In the genomic region with DNA sequence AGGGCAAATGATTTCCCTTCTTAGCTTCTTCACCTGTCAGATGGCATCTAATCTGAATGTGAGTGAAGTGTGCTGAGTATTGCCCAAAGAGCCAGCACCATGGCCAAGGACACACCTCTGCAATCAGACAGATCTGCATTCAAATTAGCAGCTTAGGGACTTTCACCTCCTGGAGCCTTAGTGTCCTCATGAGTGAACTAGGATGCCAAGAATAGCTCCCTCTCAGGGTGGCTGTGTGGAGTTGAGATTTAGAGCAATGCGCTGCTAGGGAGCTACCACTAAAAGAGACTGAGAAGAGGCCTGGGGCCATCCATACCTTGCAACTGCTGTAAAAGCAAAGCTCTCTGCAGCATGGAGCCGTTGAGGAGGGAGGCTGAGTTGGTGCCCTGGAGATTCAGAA, we compare ENCODE assay signal across 11 cellular contexts. TPM values are rescaled to one million over a fixed set of nuclear protein-coding genes. Genes with fewer than 3 reads are reported as not detected.
DNase-seq lines count a peak whose midpoint lies in the region; FAIRE-seq and TF ChIP-seq lines count a peak whose summit lies in the region.
"Had no signal": no experiment of that assay in that cellular context is flagged by ENCODE, and none has a peak within 500 bp of the region (broad histone marks: within the 10 kb centered on the region; RNA-seq: fewer than 3 reads in every experiment).

No MANE protein-coding gene starts in this region.

- TF ChIP-seq CTCF in 22Rv1 (IDR thresholded peaks at IDR 0.05) (no peak), glutamatergic neuron (IDR thresholded peaks at IDR 0.05; ENCODE audit: partially characterized antibody, unreplicated experiment) (no peak), D721Med (IDR thresholded peaks at IDR 0.05; ENCODE audit: insufficient read depth, missing control alignments) (no peak)

- no peaks in the 10 kb centered on the region for H3K9me3 Mint-ChIP-seq in activated CD4-positive, alpha-beta memory T cell treated with anti-CD3 and anti-CD28 coated beads, Interleukin-2, amount 10 ng/mL, durations not matched to agents 7 days and 5 days
- H3K9me3 Mint-ChIP-seq in glutamatergic neuron (ENCODE audit: unreplicated experiment): peaks cover 4% of the 10 kb centered on the region

- peak overlapping the region; percentile 45 for H3K27ac Mint-ChIP-seq in activated CD4-positive, alpha-beta memory T cell treated with anti-CD3 and anti-CD28 coated beads, Interleukin-2, amount 10 ng/mL, durations not matched to agents 7 days and 5 days
- H3K27ac Mint-ChIP-seq in glutamatergic neuron (ENCODE audit: unreplicated experiment): peak overlapping the region; percentile 68

- peak overlapping the region; percentile 92 for H3K4me3 Mint-ChIP-seq in activated CD4-positive, alpha-beta memory T cell treated with anti-CD3 and anti-CD28 coated beads, Interleukin-2, amount 10 ng/mL, durations not matched to agents 7 days and 5 days
- peak overlapping the region; percentile 98 for H3K4me3 Mint-ChIP-seq in glutamatergic neuron (ENCODE audit: unreplicated experiment)

- in situ Hi-C loops in G401 (cut with HindIII; ENCODE audit: low sequenced_read_pairs): no loop called here

- peaks cover 32% of the 10 kb centered on the region for H3K36me3 Mint-ChIP-seq in activated CD4-positive, alpha-beta memory T cell treated with anti-CD3 and anti-CD28 coated beads, Interleukin-2, amount 10 ng/mL, durations not matched to agents 7 days and 5 days (ENCODE audit: low read depth)
- peaks cover 6% of the 10 kb centered on the region for H3K36me3 Mint-ChIP-seq in glutamatergic neuron (ENCODE audit: unreplicated experiment)

- H3K27ac ChIP-seq in 22Rv1: peak overlapping the region; percentile 92; the same call in 1 of the 2 replicates
- H3K27ac ChIP-seq: body of pancreas had no signal

- no peak for FAIRE-seq in D721Med (lab: Jason Lieb, UNC)

- H3K27me3 Mint-ChIP-seq in activated CD4-positive, alpha-beta memory T cell treated with anti-CD3 and anti-CD28 coated beads, Interleukin-2, amount 10 ng/mL, durations not matched to agents 7 days and 5 days: no peaks in the 10 kb centered on the region
- peaks cover 10% of the 10 kb centered on the region for H3K27me3 Mint-ChIP-seq in glutamatergic neuron (ENCODE audit: unreplicated experiment)

- CTCF ChIA-PET in activated CD4-positive, alpha-beta memory T cell treated with anti-CD3 and anti-CD28 coated beads, Interleukin-2, amount 10 ng/mL, durations not matched to agents 7 days and 5 days (lab: Charles Lee): interaction anchor here (0.8 to 1.7 kb wide), 8 partner anchors 10 to 249 kb away, joined by 3 to 9 read pairs (median 4); a partner anchor contains a TSS

- peaks cover 49% of the 10 kb centered on the region for H3K4me1 Mint-ChIP-seq in activated CD4-positive, alpha-beta memory T cell treated with anti-CD3 and anti-CD28 coated beads, Interleukin-2, amount 10 ng/mL, durations not matched to agents 7 days and 5 days
- H3K4me1 Mint-ChIP-seq in glutamatergic neuron (ENCODE audit: low read depth, unreplicated experiment): peaks cover 3% of the 10 kb centered on the region

- DNase-seq in G401 (ENCODE audit: low spot score): peak; percentile 8
- DNase-seq in activated CD4-positive, alpha-beta memory T cell treated with anti-CD3 and anti-CD28 coated beads, Interleukin-2, amount 10 ng/mL, durations not matched to agents 7 days and 5 days: no peak
- no peak for DNase-seq in glutamatergic neuron
- no peak for DNase-seq in amygdala (lab: John Stamatoyannopoulos, UW)
- no peak for DNase-seq in NOMO-1 treated with dmso at 0.1 percent for 144 hours (lab: John Stamatoyannopoulos, UW; ENCODE audit: unreplicated experiment)
- DNase-seq in NK-92 treated with Interleukin-12 subunit alpha and Interleukin-12 subunit beta, amount 100 ng/mL, for 24 hours (lab: John Stamatoyannopoulos, UW): no peak
- DNase-seq in D721Med (ENCODE audit: insufficient read length, low spot score): no peak
- DNase-seq: body of pancreas, retina, T-helper 9 cell had no signal

- POLR2A ChIA-PET in activated CD4-positive, alpha-beta memory T cell treated with anti-CD3 and anti-CD28 coated beads, Interleukin-2, amount 10 ng/mL, durations not matched to agents 7 days and 5 days (lab: Charles Lee): interaction anchor here (1.1 to 2.6 kb wide), 6 partner anchors 15 to 181 kb away, joined by 3 to 20 read pairs (median 7); a partner anchor contains a TSS

RNA-seq across cellular contexts. Expression of a gene that starts 1.4 kb away (rescaled TPM):
- 13.7 and 17.5 TPM in 2 replicates for total RNA-seq in G401 (2014; rRNA removed; shearing (Covaris generic))
- total RNA-seq in activated CD4-positive, alpha-beta memory T cell treated with anti-CD3 and anti-CD28 coated beads, Interleukin-2, amount 10 ng/mL, durations not matched to agents 7 days and 5 days: 100 to 1,000 TPM; 112 to 116 TPM
- 174 TPM for total RNA-seq in glutamatergic neuron (ENCODE audit: unreplicated experiment)

RNA-seq across cellular contexts. Expression of a gene that starts 13.2 kb away (rescaled TPM):
- 5.5 and 6.1 TPM in 2 replicates for total RNA-seq in G401 (2014; rRNA removed; shearing (Covaris generic))
- total RNA-seq in activated CD4-positive, alpha-beta memory T cell treated with anti-CD3 and anti-CD28 coated beads, Interleukin-2, amount 10 ng/mL, durations not matched to agents 7 days and 5 days: under 1 TPM; 0.30 to 0.40 TPM
- total RNA-seq in glutamatergic neuron (ENCODE audit: unreplicated experiment): 276 TPM

RNA-seq across cellular contexts. Expression of a gene that starts 29.9 kb away (rescaled TPM):
- 121 and 125 TPM in 2 replicates for total RNA-seq in G401 (2014; rRNA removed; shearing (Covaris generic))
- 10 to 100 TPM; 91.3 to 94.1 TPM for total RNA-seq in activated CD4-positive, alpha-beta memory T cell treated with anti-CD3 and anti-CD28 coated beads, Interleukin-2, amount 10 ng/mL, durations not matched to agents 7 days and 5 days
- 147 TPM for total RNA-seq in glutamatergic neuron (ENCODE audit: unreplicated experiment)

RNA-seq across cellular contexts. Expression of a gene that starts 40.8 kb away (rescaled TPM):
- 13.5 TPM in 1 of 2 replicates, not detected in the other for total RNA-seq in G401 (2014; rRNA removed; shearing (Covaris generic))
- total RNA-seq in activated CD4-positive, alpha-beta memory T cell treated with anti-CD3 and anti-CD28 coated beads, Interleukin-2, amount 10 ng/mL, durations not matched to agents 7 days and 5 days: not detected
- total RNA-seq in glutamatergic neuron (ENCODE audit: unreplicated experiment): not detected

Comparison
In these comparisons a context has a peak if more than half of its experiments do, and no peak if none do; other contexts are left out.
1. RNA of a gene that starts 13.2 kb away (total RNA-seq): 276 TPM in glutamatergic neuron (single experiment); 5.5 to 6.1 TPM in G401 and 0.30 to 0.40 TPM in activated CD4-positive, alpha-beta memory T cell treated with anti-CD3 and anti-CD28 coated beads, Interleukin-2, amount 10 ng/mL, durations not matched to agents 7 days and 5 days; every median in the first group is over 10 times any median in the second.